In genomic region chr20:36155629-36155971, GRCh38 we compare ENCODE assay signal across 11 cellular contexts. TPM values are rescaled to one million over a fixed set of nuclear protein-coding genes. Genes with fewer than 3 reads are reported as not detected.
DNase-seq lines count a peak whose midpoint lies in the region; ATAC-seq and TF ChIP-seq lines count a peak whose summit lies in the region.
"Had no signal": no experiment of that assay in that cellular context is flagged by ENCODE, and none has a peak within 500 bp of the region (broad histone marks: within the 10 kb centered on the region; RNA-seq: fewer than 3 reads in every experiment).

No MANE protein-coding gene starts in this region.

- no peaks in the 10 kb centered on the region for H3K36me3 ChIP-seq in mesenchymal stem cell (ENCODE audit: control insufficient read depth in 1 of 2, insufficient read depth in 2 of 2, low read depth in 1 of 2, low read length in 2 of 2)
- H3K36me3 ChIP-seq in suprapubic skin, result no peaks in the 10 kb centered on the region

- H3K4me1 ChIP-seq in mesenchymal stem cell (ENCODE audit: control insufficient read depth, insufficient read depth, low read depth, low read length), result peaks cover 26% of the 10 kb centered on the region
- peaks cover 51% of the 10 kb centered on the region for H3K4me1 ChIP-seq in suprapubic skin

- no peak overlapping the region for H2BK120ac ChIP-seq in mesenchymal stem cell (ENCODE audit: low read depth, low read length)

- peaks cover 16% of the 10 kb centered on the region for H3K27me3 Mint-ChIP-seq in activated CD8-positive, alpha-beta T cell treated with anti-CD3 and anti-CD28 coated beads for 36 hours
- H3K27me3 Mint-ChIP-seq in activated CD8-positive, alpha-beta T cell treated with anti-CD3 and anti-CD28 coated beads, Interleukin-2, amount 10 ng/mL, durations not matched to agents 7 days and 5 days (ENCODE audit: low read depth), result peaks cover 37% of the 10 kb centered on the region

- no peak overlapping the region for H2AFZ ChIP-seq in mesenchymal stem cell (ENCODE audit: low read depth, low read length)

- no peak overlapping the region for H3K14ac ChIP-seq in mesenchymal stem cell (ENCODE audit: low read length in 2 of 2)

- no peak overlapping the region for H2BK15ac ChIP-seq in mesenchymal stem cell (ENCODE audit: low read depth, poor library complexity, severe bottlenecking)

- 75% methylated on average over 6 of the region's 8 CpGs for WGBS in mesenchymal stem cell
- 60% methylated on average over 8 of the region's 8 CpGs for WGBS in suprapubic skin

- no peaks in the 10 kb centered on the region for H3K36me3 Mint-ChIP-seq in activated CD8-positive, alpha-beta T cell treated with anti-CD3 and anti-CD28 coated beads for 36 hours (ENCODE audit: low read depth)
- no peaks in the 10 kb centered on the region for H3K36me3 Mint-ChIP-seq in activated CD8-positive, alpha-beta T cell treated with anti-CD3 and anti-CD28 coated beads, Interleukin-2, amount 10 ng/mL, durations not matched to agents 7 days and 5 days (ENCODE audit: low read depth)

- no peak overlapping the region for H3K23ac ChIP-seq in mesenchymal stem cell (ENCODE audit: low read length in 2 of 2)

- peak overlapping the region; percentile 86 for H3K9ac ChIP-seq in mesenchymal stem cell (ENCODE audit: low read length)

- H3K4me3 ChIP-seq in astrocyte of the cerebellum (ENCODE audit: low read depth, low read length) (peak overlapping the region; percentile 60), mesenchymal stem cell (ENCODE audit: insufficient read depth in 1 of 2, low read depth in 1 of 2, low read length in 2 of 2) (peak overlapping the region in 1 of 2 experiments; percentile 89), suprapubic skin (peak overlapping the region; percentile 66)

- intact Hi-C loops in activated CD8-positive, alpha-beta T cell treated with anti-CD3 and anti-CD28 coated beads for 36 hours (cut with micrococcal nuclease), result no loop called here

- peaks cover 25% of the 10 kb centered on the region for H3K79me1 ChIP-seq in mesenchymal stem cell (replicated peaks; ENCODE audit: low read length, poor library complexity, severe bottlenecking)

- H4K91ac ChIP-seq in mesenchymal stem cell (ENCODE audit: low read length), result no peak overlapping the region

- H3K4ac ChIP-seq in mesenchymal stem cell (ENCODE audit: low read depth in 1 of 2, low read length in 2 of 2), result no peak overlapping the region

- POLR2A ChIA-PET in activated CD8-positive, alpha-beta T cell treated with anti-CD3 and anti-CD28 coated beads for 36 hours (lab: Charles Lee), result interaction anchor here (1.3 kb wide), 1 partner anchor 25 kb away, joined by 4 read pairs; no protein-coding TSS in a partner anchor
- POLR2A ChIA-PET in activated CD8-positive, alpha-beta T cell treated with anti-CD3 and anti-CD28 coated beads, Interleukin-2, amount 10 ng/mL, durations not matched to agents 7 days and 5 days (lab: Charles Lee), result no interaction called here

- H3K9me3 ChIP-seq in mesenchymal stem cell (ENCODE audit: control insufficient read depth, low read length) (no peaks in the 10 kb centered on the region), suprapubic skin (no peaks in the 10 kb centered on the region)

- no peak for TF ChIP-seq CTCF in activated CD8-positive, alpha-beta T cell treated with anti-CD3 and anti-CD28 coated beads for 36 hours (IDR thresholded peaks at IDR 0.05)
- TF ChIP-seq CTCF in astrocyte of the cerebellum (IDR thresholded peaks at IDR 0.05; ENCODE audit: low read depth, low read length, missing control alignments) (no peak), suprapubic skin (IDR thresholded peaks at IDR 0.05) (no peak)

- no peak overlapping the region for H2BK5ac ChIP-seq in mesenchymal stem cell (ENCODE audit: low read depth, low read length, poor library complexity, severe bottlenecking)

- TF ChIP-seq EP300 in suprapubic skin (IDR thresholded peaks at IDR 0.05), result no peak

- H3K4me2 ChIP-seq in mesenchymal stem cell (ENCODE audit: low read length, poor library complexity, severe bottlenecking), result peak overlapping the region; percentile 86

- peaks cover 5% of the 10 kb centered on the region for H3K4me1 Mint-ChIP-seq in activated CD8-positive, alpha-beta T cell treated with anti-CD3 and anti-CD28 coated beads for 36 hours (ENCODE audit: low read depth)
- no peaks in the 10 kb centered on the region for H3K4me1 Mint-ChIP-seq in activated CD8-positive, alpha-beta T cell treated with anti-CD3 and anti-CD28 coated beads, Interleukin-2, amount 10 ng/mL, durations not matched to agents 7 days and 5 days (ENCODE audit: low read depth)

- H3K27ac Mint-ChIP-seq in activated CD8-positive, alpha-beta T cell treated with anti-CD3 and anti-CD28 coated beads for 36 hours, result no peak overlapping the region
- H3K27ac Mint-ChIP-seq in activated CD8-positive, alpha-beta T cell treated with anti-CD3 and anti-CD28 coated beads, Interleukin-2, amount 10 ng/mL, durations not matched to agents 7 days and 5 days, result no peak overlapping the region

- no peaks in the 10 kb centered on the region for H3K9me3 Mint-ChIP-seq in activated CD8-positive, alpha-beta T cell treated with anti-CD3 and anti-CD28 coated beads for 36 hours
- H3K9me3 Mint-ChIP-seq in activated CD8-positive, alpha-beta T cell treated with anti-CD3 and anti-CD28 coated beads, Interleukin-2, amount 10 ng/mL, durations not matched to agents 7 days and 5 days (ENCODE audit: insufficient read depth), result no peaks in the 10 kb centered on the region

- DNase-seq in activated CD8-positive, alpha-beta T cell treated with anti-CD3 and anti-CD28 coated beads for 36 hours, result no peak
- DNase-seq in activated CD8-positive, alpha-beta T cell treated with anti-CD3 and anti-CD28 coated beads, Interleukin-2, amount 10 ng/mL, durations not matched to agents 7 days and 5 days, result no peak
- DNase-seq in astrocyte of the cerebellum (ENCODE audit: low read depth), result no peak
- DNase-seq in mesenchymal stem cell, result no peak
- no peak for DNase-seq in suprapubic skin (ENCODE audit: low spot score in 2 of 2)
- DNase-seq in KG1 (lab: John Stamatoyannopoulos, UW), result no peak
- DNase-seq in NCI-H345 treated with DMSO at 0.1 percent for 48 hours (lab: John Stamatoyannopoulos, UW; ENCODE audit: unreplicated experiment), result no peak
- DNase-seq: GF-D8; NCI-H748 treated with DMSO at 0.1 percent for 48 hours; stimulated activated naive CD8-positive, alpha-beta T cell treated with anti-CD3 and anti-CD28 coated beads, Interleukin-15, Interleukin-2, amounts not matched to agents 100 U/mL and 50 U/mL, for 24 hours had no signal

- no peak for ATAC-seq in activated CD8-positive, alpha-beta T cell treated with anti-CD3 and anti-CD28 coated beads for 36 hours
- ATAC-seq in activated CD8-positive, alpha-beta T cell treated with anti-CD3 and anti-CD28 coated beads, Interleukin-2, amount 10 ng/mL, durations not matched to agents 7 days and 5 days, result no peak
- no peak for ATAC-seq in HG03571 (IDR thresholded peaks at IDR 0.05; ENCODE audit: unreplicated experiment)
- ATAC-seq: stimulated activated naive CD8-positive, alpha-beta T cell treated with anti-CD3 and anti-CD28 coated beads, Interleukin-15, Interleukin-2, amounts not matched to agents 100 U/mL and 50 U/mL, for 24 hours had no signal

- H3K27me3 ChIP-seq in mesenchymal stem cell (ENCODE audit: control insufficient read depth in 1 of 2, insufficient read depth in 1 of 2, low read length in 2 of 2) (no peaks in the 10 kb centered on the region), suprapubic skin (no peaks in the 10 kb centered on the region)

- H3K27ac ChIP-seq in mesenchymal stem cell (ENCODE audit: low read length, poor library complexity, severe bottlenecking) (no peak overlapping the region), suprapubic skin (no peak overlapping the region)

- CTCF ChIA-PET in activated CD8-positive, alpha-beta T cell treated with anti-CD3 and anti-CD28 coated beads for 36 hours (lab: Charles Lee), result interaction anchor here (0.8 to 4.7 kb wide), 15 partner anchors 10 to 165 kb away, joined by 3 to 24 read pairs (median 6); no protein-coding TSS in a partner anchor
- CTCF ChIA-PET in activated CD8-positive, alpha-beta T cell treated with anti-CD3 and anti-CD28 coated beads, Interleukin-2, amount 10 ng/mL, durations not matched to agents 7 days and 5 days (lab: Charles Lee), result interaction anchor here (0.9 to 3.4 kb wide), 10 partner anchors 9 to 284 kb away, joined by 3 to 16 read pairs (median 8); no protein-coding TSS in a partner anchor

- no peak overlapping the region for H2AK5ac ChIP-seq in mesenchymal stem cell (ENCODE audit: low read length, severe bottlenecking)

- TF ChIP-seq POLR2A in suprapubic skin (IDR thresholded peaks at IDR 0.05), result no peak

- peak overlapping the region; percentile 45 for H3K4me3 Mint-ChIP-seq in activated CD8-positive, alpha-beta T cell treated with anti-CD3 and anti-CD28 coated beads for 36 hours
- H3K4me3 Mint-ChIP-seq in activated CD8-positive, alpha-beta T cell treated with anti-CD3 and anti-CD28 coated beads, Interleukin-2, amount 10 ng/mL, durations not matched to agents 7 days and 5 days, result no peak overlapping the region

- H3K18ac ChIP-seq in mesenchymal stem cell (ENCODE audit: low read depth in 1 of 2, low read length in 2 of 2), result no peak overlapping the region

- H4K8ac ChIP-seq in mesenchymal stem cell (ENCODE audit: low read length), result no peak overlapping the region

- in situ Hi-C loops in astrocyte of the cerebellum (cut with HindIII; ENCODE audit: low sequenced_read_pairs), result no loop called here

- no peak overlapping the region for H2BK12ac ChIP-seq in mesenchymal stem cell (ENCODE audit: low read length in 2 of 2)

RNA-seq across cellular contexts. Expression of gene EPB41L1, which starts 1.1 kb away (rescaled TPM):
- total RNA-seq in activated CD8-positive, alpha-beta T cell treated with anti-CD3 and anti-CD28 coated beads for 36 hours, result 1 to 10 TPM; 1.0 to 2.2 TPM
- not detected for total RNA-seq in activated CD8-positive, alpha-beta T cell treated with anti-CD3 and anti-CD28 coated beads, Interleukin-2, amount 10 ng/mL, durations not matched to agents 7 days and 5 days
- polyA plus RNA-seq in mesenchymal stem cell (2013, experiment 1 of 2), result 32.1 TPM
- polyA plus RNA-seq in mesenchymal stem cell (2013, experiment 2 of 2), result 33.0 TPM
- total RNA-seq in suprapubic skin, result 10 to 100 TPM; 14.3 to 27.9 (median 21.4) TPM

Comparison
In these comparisons a context has a peak if more than half of its experiments do, and no peak if none do; other contexts are left out.
1. RNA of gene EPB41L1, which starts 1.1 kb away (total RNA-seq): 14.3 to 27.9 TPM in suprapubic skin; 1.0 to 2.2 TPM in activated CD8-positive, alpha-beta T cell treated with anti-CD3 and anti-CD28 coated beads for 36 hours and not detected in activated CD8-positive, alpha-beta T cell treated with anti-CD3 and anti-CD28 coated beads, Interleukin-2, amount 10 ng/mL, durations not matched to agents 7 days and 5 days; every median in the first group is over 4 times any median in the second.